ENCODE assay signal across 14 cellular contexts in the genomic region with DNA sequence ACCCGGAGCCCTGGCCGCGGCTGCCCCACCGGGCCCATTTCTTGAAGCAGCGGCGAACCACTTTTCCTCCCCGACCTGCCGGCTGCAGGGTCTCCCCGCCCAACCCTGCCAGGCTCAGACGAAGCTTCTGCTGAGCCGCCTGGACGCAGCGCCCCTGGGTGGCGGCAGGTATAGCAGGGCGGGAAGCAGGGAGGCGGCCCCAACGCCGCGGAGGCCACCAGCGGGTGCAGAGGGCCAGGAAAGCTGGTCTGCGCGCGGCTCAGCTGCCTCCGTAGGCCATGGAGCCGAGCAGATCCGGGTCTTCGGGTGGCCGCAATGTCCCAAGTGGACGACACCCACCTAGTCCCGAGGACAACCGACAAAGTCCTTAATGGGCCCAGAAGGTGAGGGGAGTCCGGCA. TPM values are rescaled to one million over a fixed set of nuclear protein-coding genes. Genes with fewer than 3 reads are reported as not detected.
A peak's percentile ranks its signal among the peaks of the same experiment; 100 is the strongest.
DNase-seq lines count a peak whose midpoint lies in the region; ATAC-seq, FAIRE-seq and TF ChIP-seq lines count a peak whose summit lies in the region.
"Had no signal": no experiment of that assay in that cellular context is flagged by ENCODE, and none has a peak within 500 bp of the region (broad histone marks: within the 10 kb centered on the region; RNA-seq: fewer than 3 reads in every experiment).

No MANE protein-coding gene starts in this region.

- no peak overlapping the region for H2BK15ac ChIP-seq in H1 (ENCODE audit: low read length)
- no peak overlapping the region for H2BK15ac ChIP-seq in neuronal stem cell (ENCODE audit: low read length)

- H3K27ac ChIP-seq in H1 (ENCODE audit: low read depth, low read length) (no peak overlapping the region), kidney (ENCODE audit: low read depth in 2 of 2, low read length in 2 of 2) (no peak overlapping the region), neuronal stem cell (replicated peaks; ENCODE audit: low read length) (no peak overlapping the region)
- H3K27ac ChIP-seq: A549 had no signal

- H3K14ac ChIP-seq in H1 (ENCODE audit: insufficient read length) (no peak overlapping the region), neuronal stem cell (ENCODE audit: low read length) (peak overlapping the region; percentile 82)

- H3K4me1 ChIP-seq in H1 (replicated peaks in 1 of 4; ENCODE audit: control insufficient read depth in 3 of 4, insufficient read depth in 4 of 4, low read length in 3 of 4), result no peaks in the 10 kb centered on the region
- no peaks in the 10 kb centered on the region for H3K4me1 ChIP-seq in kidney (ENCODE audit: control insufficient read depth in 1 of 2, insufficient read depth in 1 of 2, low read depth in 1 of 2, low read length in 2 of 2)
- H3K4me1 ChIP-seq in neuronal stem cell (ENCODE audit: control insufficient read depth in 2 of 2, insufficient read depth in 1 of 2, low read depth in 1 of 2, low read length in 2 of 2), result no peaks in the 10 kb centered on the region
- H3K4me1 ChIP-seq: A549, HAP-1 had no signal

- peak; percentile 8 to 23; a peak in 1 of 4 replicates for TF ChIP-seq RAD21 in H1 (IDR thresholded peaks at IDR 0.05 in 1 of 2, conservative IDR thresholded peaks at IDR 0.05 in 1 of 2; ENCODE audit: low read depth in 2 of 2, low read length in 2 of 2)

- TF ChIP-seq CTCF in H1 (IDR thresholded peaks at IDR 0.05; ENCODE audit: control extremely low read depth in 1 of 3, insufficient read depth in 1 of 3, low read depth in 1 of 3, low read length in 3 of 3) (0 out of 4 replicates have a peak, but pooled peaks of 1 of the 3 experiments have one; percentile 7), kidney (IDR thresholded peaks at IDR 0.05; ENCODE audit: borderline replicate concordance, extremely low read depth, insufficient read depth) (no peak)

- H3K9me3 ChIP-seq in H1 (ENCODE audit: insufficient read depth in 2 of 2, low read depth in 1 of 2, low read length in 1 of 2) (peaks cover 6 to 10% of the 10 kb centered on the region in 2 experiments; a peak in 3 of 4 replicates), kidney (ENCODE audit: control insufficient read depth in 1 of 2, low read length in 2 of 2) (no peaks in the 10 kb centered on the region), neuronal stem cell (replicated peaks in 1 of 2; ENCODE audit: control insufficient read depth in 2 of 2, insufficient read depth in 1 of 2, low read depth in 1 of 2, low read length in 2 of 2) (peaks cover 0 to 7% of the 10 kb centered on the region in 2 donors)
- H3K9me3 ChIP-seq: A549, HAP-1 had no signal

- intact Hi-C loops in kidney (cut with DNase I), result no loop called here

- H2BK5ac ChIP-seq in H1 (ENCODE audit: low read depth, low read length) (no peak overlapping the region), neuronal stem cell (ENCODE audit: low read length) (peak overlapping the region; percentile 53)

- POLR2A ChIA-PET in H1 (lab: Charles Lee; ENCODE audit: partially characterized antibody), result no interaction called here

- CTCF ChIA-PET in H1 (lab: Charles Lee; ENCODE audit: partially characterized antibody), result no interaction called here

- no peak overlapping the region for H3K9ac ChIP-seq in H1 (replicated peaks in 1 of 4; ENCODE audit: extremely low read depth in 1 of 4, low read depth in 3 of 4, low read length in 3 of 4)
- H3K9ac ChIP-seq in kidney (ENCODE audit: low read length in 2 of 2), result no peak overlapping the region
- H3K9ac ChIP-seq in neuronal stem cell (ENCODE audit: low read depth, low read length, poor library complexity), result no peak overlapping the region

- no peak overlapping the region for H2AK5ac ChIP-seq in H1 (ENCODE audit: low read depth, low read length)
- H2AK5ac ChIP-seq in neuronal stem cell (ENCODE audit: low read depth, low read length), result peak overlapping the region; percentile 96

- H3K56ac ChIP-seq in H1 (replicated peaks; ENCODE audit: insufficient read length, low read depth, low read length), result no peak overlapping the region

- H3K4ac ChIP-seq in H1 (replicated peaks; ENCODE audit: insufficient read length, low read depth, low read length), result no peak overlapping the region
- H3K4ac ChIP-seq in neuronal stem cell (ENCODE audit: low read length), result no peak overlapping the region

- ATAC-seq in GM21786 (IDR thresholded peaks at IDR 0.05; ENCODE audit: unreplicated experiment), result no peak
- ATAC-seq: A549 had no signal

- WGBS in H1 (ENCODE audit: extremely low coverage in 1 of 2, insufficient coverage in 1 of 2, insufficient read length in 1 of 2, insufficient replicate concordance in 2 of 2, low coverage in 1 of 2, low lambda C conversion rate in 2 of 2, missing lambda C conversion rate in 1 of 2), 2 experiments, result 95% methylated on average over 32 of the region's 32 CpGs; no CpG with 5 or more reads in 1 of the 2 experiments
- no CpG with 5 or more reads among the region's 32 CpGs for WGBS in neuronal stem cell (ENCODE audit: extremely low coverage in 2 of 2, insufficient read length in 2 of 2, insufficient replicate concordance in 1 of 2), 2 donors

- H4K91ac ChIP-seq in H1 (replicated peaks; ENCODE audit: insufficient read length, low read length), result no peak overlapping the region
- H4K91ac ChIP-seq in neuronal stem cell (ENCODE audit: low read depth, low read length, poor library complexity), result no peak overlapping the region

- no peak overlapping the region for H2AFZ ChIP-seq in H1 (ENCODE audit: low read length)
- no peak overlapping the region for H2AFZ ChIP-seq in neuronal stem cell (ENCODE audit: low read length)

- H3K79me1 ChIP-seq in H1 (ENCODE audit: low read depth, low read length) (no peaks in the 10 kb centered on the region), neuronal stem cell (ENCODE audit: low read depth, low read length) (no peaks in the 10 kb centered on the region)

- no peak for TF ChIP-seq EP300 in H1 (IDR thresholded peaks at IDR 0.05; ENCODE audit: borderline replicate concordance in 1 of 2, low read depth in 2 of 2, low read length in 2 of 2)

- DNase-seq in H7 (peak; percentile 56), H1 (ENCODE audit: low read depth in 1 of 2, low spot score in 2 of 2) (no peak), kidney (peak; percentile 65), neuronal stem cell (ENCODE audit: low spot score) (no peak), NCI-H510A treated with DMSO at 0.1 percent for 48 hours (lab: John Stamatoyannopoulos, UW) (no peak), NCI-H1694 (lab: John Stamatoyannopoulos, UW) (no peak), NOMO-1 treated with DMSO at 0.1 percent for 48 hours (lab: John Stamatoyannopoulos, UW; ENCODE audit: unreplicated experiment) (no peak)
- DNase-seq: CD4-positive, CD25-positive, alpha-beta regulatory T cell; DMS53; GF-D8 had no signal

- no peak overlapping the region for H3K23ac ChIP-seq in H1 (ENCODE audit: insufficient read length)
- peak overlapping the region; percentile 43 for H3K23ac ChIP-seq in neuronal stem cell (ENCODE audit: low read depth, low read length, poor library complexity)

- no peak for FAIRE-seq in H1 (lab: Jason Lieb, UNC)
- no peak for FAIRE-seq in kidney (lab: Jason Lieb, UNC)
- FAIRE-seq: A549, HTR-8/SVneo had no signal

- H2BK12ac ChIP-seq in H1 (ENCODE audit: low read depth, low read length) (no peak overlapping the region), neuronal stem cell (ENCODE audit: low read length) (peak overlapping the region; percentile 58)

- H3K36me3 ChIP-seq in H7 (replicated peaks; ENCODE audit: control insufficient read depth, insufficient read depth, low read length), result no peaks in the 10 kb centered on the region
- no peaks in the 10 kb centered on the region; a peak in 1 of 8 replicates for H3K36me3 ChIP-seq in H1 (ENCODE audit: control insufficient read depth in 2 of 4, insufficient read depth in 4 of 4, low read length in 3 of 4)
- no peaks in the 10 kb centered on the region for H3K36me3 ChIP-seq in kidney (ENCODE audit: control insufficient read depth in 1 of 2, insufficient read depth in 2 of 2, low read length in 2 of 2)
- no peaks in the 10 kb centered on the region for H3K36me3 ChIP-seq in neuronal stem cell (replicated peaks in 1 of 2; ENCODE audit: control insufficient read depth in 2 of 2, insufficient read depth in 2 of 2, low read length in 2 of 2)
- H3K36me3 ChIP-seq: HAP-1 had no signal

- H3K18ac ChIP-seq in H1 (ENCODE audit: extremely low read depth, low read length) (no peak overlapping the region), neuronal stem cell (ENCODE audit: low read length) (peak overlapping the region; percentile 17)

- H2BK120ac ChIP-seq in H1 (replicated peaks; ENCODE audit: low read depth, low read length) (no peak overlapping the region), neuronal stem cell (ENCODE audit: low read depth, low read length) (no peak overlapping the region)

- no peaks in the 10 kb centered on the region for H3K27me3 ChIP-seq in H7 (ENCODE audit: control insufficient read depth, insufficient read depth, low read length)
- H3K27me3 ChIP-seq in H1 (replicated peaks in 1 of 4; ENCODE audit: control insufficient read depth in 3 of 4, extremely low read depth in 1 of 4, insufficient read depth in 3 of 4, low read length in 3 of 4), result no peaks in the 10 kb centered on the region
- peaks cover 0 to 9% (median 0%) of the 10 kb centered on the region in 3 experiments for H3K27me3 ChIP-seq in neuronal stem cell (ENCODE audit: control insufficient read depth in 3 of 3, insufficient read depth in 3 of 3, low read depth in 1 of 3, low read length in 3 of 3)

- TF ChIP-seq POLR2A in H1 (IDR thresholded peaks at IDR 0.05; ENCODE audit: control extremely low read depth in 1 of 2, low read depth in 2 of 2, low read length in 2 of 2), result no peak

- H2BK20ac ChIP-seq in H1 (ENCODE audit: low read length), result no peak overlapping the region

- no peaks in the 10 kb centered on the region for H4K20me1 ChIP-seq in H1 (replicated peaks in 1 of 2; ENCODE audit: control insufficient read depth in 1 of 2, insufficient read depth in 2 of 2, low read length in 2 of 2)

- H3K4me3 ChIP-seq in H7 (ENCODE audit: insufficient read depth, low read depth, low read length), result no peak overlapping the region
- no peak overlapping the region for H3K4me3 ChIP-seq in H1 (ENCODE audit: extremely low read depth in 1 of 4, insufficient read depth in 2 of 4, low read depth in 3 of 4, low read length in 4 of 4)
- H3K4me3 ChIP-seq in kidney (ENCODE audit: low read length in 2 of 2), result no peak overlapping the region
- H3K4me3 ChIP-seq in neuronal stem cell (ENCODE audit: low read length in 2 of 2), result peak overlapping the region in 1 of 2 donors; percentile 58
- H3K4me3 ChIP-seq: A549, HAP-1 had no signal

- H4K8ac ChIP-seq in H1 (ENCODE audit: extremely low read depth, insufficient read depth, low read length), result no peak overlapping the region
- no peak overlapping the region for H4K8ac ChIP-seq in neuronal stem cell (ENCODE audit: low read depth, low read length)

- H3K4me2 ChIP-seq in H1 (ENCODE audit: insufficient read depth in 1 of 2, low read depth in 2 of 2, low read length in 2 of 2) (no peak overlapping the region), neuronal stem cell (ENCODE audit: insufficient read depth, low read length, poor library complexity, severe bottlenecking) (no peak overlapping the region)
- H3K4me2 ChIP-seq: A549 had no signal

- H3K79me2 ChIP-seq in H1 (ENCODE audit: control insufficient read depth in 1 of 2, insufficient read depth in 2 of 2, low read length in 2 of 2), result no peaks in the 10 kb centered on the region

- no peaks in the 10 kb centered on the region for H3K23me2 ChIP-seq in H1 (ENCODE audit: low read depth, low read length)

- no peak overlapping the region for H4K5ac ChIP-seq in H1 (ENCODE audit: insufficient read length, low read depth, low read length)

RNA-seq across cellular contexts. Expression of a gene that starts 21.9 kb away (rescaled TPM):
- 26.5 and 27.7 TPM in 2 replicates for total RNA-seq in H7 (2014; rRNA removed; shearing (Covaris generic))
- 43.4 and 49.8 TPM in 2 replicates for total RNA-seq in H1 (2021; fragmentation: NEBNext Ultra II Directional; extraction: Animal tissue kit (Norgen Biotek cat#: 25700))
- polyA plus RNA-seq in H1 (2011; rRNA removed), result 15.9 and 24.9 TPM in 2 replicates
- polyA plus RNA-seq in H1 (2011; cell fraction: cytosol; rRNA removed), result 24.1 TPM
- polyA plus RNA-seq in H1 (2011; cell fraction: nucleus; rRNA removed), result 41.3 TPM
- 29.4 to 35.9 TPM (median 33.9 TPM) in 4 replicates for polyA plus RNA-seq in H1 (2012, experiment 1 of 2)
- 9.6 TPM for polyA plus RNA-seq in H1 (2012, experiment 2 of 2)
- polyA plus RNA-seq in H1 (2013, experiment 1 of 2), result 25.4 TPM
- polyA plus RNA-seq in H1 (2013, experiment 2 of 2), result 33.9 TPM
- 49.7 and 61.6 TPM in 2 replicates for polyA minus RNA-seq in H1 (2011; rRNA and poly(A)+ RNA removed)
- 56.1 TPM for polyA minus RNA-seq in H1 (2011; cell fraction: cytosol; rRNA and poly(A)+ RNA removed)
- 28.8 TPM for polyA minus RNA-seq in H1 (2011; cell fraction: nucleus; rRNA and poly(A)+ RNA removed)
- total RNA-seq in kidney, result 58.8 TPM
- polyA plus RNA-seq in kidney (ENCODE audit: insufficient read depth, low read depth, low replicate concordance), result 47.9 TPM
- 17.1 TPM for polyA plus RNA-seq in neuronal stem cell (2013, experiment 1 of 2)
- 18.9 TPM for polyA plus RNA-seq in neuronal stem cell (2013, experiment 2 of 2)

RNA-seq across cellular contexts. Expression of a gene that starts 37.6 kb away (rescaled TPM):
- under 0.01 TPM in 1 of 2 replicates, not detected in the other for total RNA-seq in H7 (2014; rRNA removed; shearing (Covaris generic))
- 0.06 and 0.26 TPM in 2 replicates for total RNA-seq in H1 (2021; fragmentation: NEBNext Ultra II Directional; extraction: Animal tissue kit (Norgen Biotek cat#: 25700))
- polyA plus RNA-seq in H1 (2011; rRNA removed), result 0.02 and 0.19 TPM in 2 replicates
- polyA plus RNA-seq in H1 (2011; cell fraction: cytosol; rRNA removed), result 1.6 TPM
- polyA plus RNA-seq in H1 (2011; cell fraction: nucleus; rRNA removed), result 0.31 TPM
- 0.04 to 0.97 TPM (median 0.13 TPM) in 4 replicates for polyA plus RNA-seq in H1 (2012, experiment 1 of 2)
- polyA plus RNA-seq in H1 (2012, experiment 2 of 2), result 0.34 TPM
- polyA plus RNA-seq in H1 (2013, experiment 1 of 2), result 0.08 TPM
- polyA plus RNA-seq in H1 (2013, experiment 2 of 2), result 0.07 TPM
- under 0.01 and 0.02 TPM in 2 replicates for polyA minus RNA-seq in H1 (2011; rRNA and poly(A)+ RNA removed)
- polyA minus RNA-seq in H1 (2011; cell fraction: cytosol; rRNA and poly(A)+ RNA removed), result not detected
- not detected for polyA minus RNA-seq in H1 (2011; cell fraction: nucleus; rRNA and poly(A)+ RNA removed)
- 1.4 TPM for total RNA-seq in kidney
- polyA plus RNA-seq in kidney (ENCODE audit: insufficient read depth, low read depth, low replicate concordance), result 0.88 TPM
- polyA plus RNA-seq in neuronal stem cell (2013, experiment 1 of 2), result 0.53 TPM
- polyA plus RNA-seq in neuronal stem cell (2013, experiment 2 of 2), result 0.61 TPM
- polyA plus RNA-seq: CD4-positive, CD25-positive, alpha-beta regulatory T cell had no signal

Comparison
In these comparisons a context has a peak if more than half of its experiments do, and no peak if none do; other contexts are left out.
1. DNase-seq: peak in H7 (single experiment) and kidney (single experiment); none in H1 (0 of 2), neuronal stem cell (single experiment), NCI-H510A treated with DMSO at 0.1 percent for 48 hours (single experiment), NCI-H1694 (single experiment) and NOMO-1 treated with DMSO at 0.1 percent for 48 hours (single experiment).